ENCODE assay signal across 18 cellular contexts in genomic region chr2:12739721-12740254, GRCh38.
"Had no signal": no experiment of that assay in that cellular context is flagged by ENCODE, and none has a peak within 500 bp of the region (broad histone marks: within the 10 kb centered on the region; RNA-seq: fewer than 3 reads in every experiment).

No MANE protein-coding gene starts in this region.

- ATAC-seq: activated CD8-positive, alpha-beta T cell treated with anti-CD3 and anti-CD28 coated beads, Interleukin-2, amount 10 ng/mL, durations not matched to agents 7 days and 5 days; activated T-cell treated with anti-CD3 and anti-CD28 coated beads, Interleukin-2, amount 50 U/mL, for 72 hours; foreskin keratinocyte; WTC11 had no signal

- H3K27me3 Mint-ChIP-seq: stimulated activated naive CD8-positive, alpha-beta T cell treated with anti-CD3 and anti-CD28 coated beads, Interleukin-15, Interleukin-2, amounts not matched to agents 100 ng/mL and 50 ng/mL, for 24 hours had no signal

- H3K27ac Mint-ChIP-seq: activated CD8-positive, alpha-beta T cell treated with anti-CD3 and anti-CD28 coated beads, Interleukin-2, amount 10 ng/mL, durations not matched to agents 7 days and 5 days; activated T-cell treated with anti-CD3 and anti-CD28 coated beads, Interleukin-2, amount 50 U/mL, for 72 hours; stimulated activated naive CD8-positive, alpha-beta T cell treated with anti-CD3 and anti-CD28 coated beads, Interleukin-15, Interleukin-2, amounts not matched to agents 100 ng/mL and 50 ng/mL, for 24 hours; WTC11 had no signal

- H3K4me3 Mint-ChIP-seq: activated CD8-positive, alpha-beta T cell treated with anti-CD3 and anti-CD28 coated beads, Interleukin-2, amount 10 ng/mL, durations not matched to agents 7 days and 5 days; activated T-cell treated with anti-CD3 and anti-CD28 coated beads, Interleukin-2, amount 50 U/mL, for 72 hours; stimulated activated naive CD8-positive, alpha-beta T cell treated with anti-CD3 and anti-CD28 coated beads, Interleukin-15, Interleukin-2, amounts not matched to agents 100 ng/mL and 50 ng/mL, for 24 hours; WTC11 had no signal

- H3K9me3 Mint-ChIP-seq: activated T-cell treated with anti-CD3 and anti-CD28 coated beads, Interleukin-2, amount 50 U/mL, for 72 hours; stimulated activated naive CD8-positive, alpha-beta T cell treated with anti-CD3 and anti-CD28 coated beads, Interleukin-15, Interleukin-2, amounts not matched to agents 100 ng/mL and 50 ng/mL, for 24 hours; WTC11 had no signal

- H3K27ac ChIP-seq: brain microvascular endothelial cell, foreskin keratinocyte, ovary, suprapubic skin had no signal

- H3K9me3 ChIP-seq: ovary, suprapubic skin had no signal

- DNase-seq: activated CD4-positive, alpha-beta T cell treated with anti-CD3 and anti-CD28 coated beads for 48 hours; activated CD8-positive, alpha-beta memory T cell treated with anti-CD3 and anti-CD28 coated beads, Interleukin-2, amount 50 U/mL, for 48 hours; activated CD8-positive, alpha-beta T cell treated with anti-CD3 and anti-CD28 coated beads, Interleukin-2, amount 10 ng/mL, durations not matched to agents 7 days and 5 days; activated T-cell treated with anti-CD3 and anti-CD28 coated beads, Interleukin-2, amount 50 U/mL, for 72 hours; anterior cingulate cortex; brain microvascular endothelial cell; cortex of kidney; effector CD4-positive, alpha-beta T cell; foreskin keratinocyte; kidney glomerular epithelial cell; mesenchymal stem cell; ovary; small intestine; stimulated activated CD4-positive, alpha-beta T cell treated with anti-CD3 and anti-CD28 coated beads, Interleukin-4, amount 100 ng/mL, for 4 hours; stimulated activated CD8-positive, alpha-beta memory T cell treated with anti-CD3 and anti-CD28 coated beads, Interleukin-4, amount 100 ng/mL, for 48 hours had no signal

- H3K27me3 ChIP-seq: brain microvascular endothelial cell, foreskin keratinocyte, ovary, suprapubic skin had no signal
